In genomic region chr15:75145027-75145841, GRCh38 we compare ENCODE assay signal across 26 cellular contexts. TPM values are rescaled to one million over a fixed set of nuclear protein-coding genes. Genes with fewer than 3 reads are reported as not detected.
DNase-seq lines count a peak whose midpoint lies in the region; ATAC-seq and TF ChIP-seq lines count a peak whose summit lies in the region.
"Had no signal": no experiment of that assay in that cellular context is flagged by ENCODE, and none has a peak within 500 bp of the region (broad histone marks: within the 10 kb centered on the region; RNA-seq: fewer than 3 reads in every experiment).

No MANE protein-coding gene starts in this region.

- in situ Hi-C loops in gastrocnemius medialis (cut with MboI; ENCODE audit: low sequenced_read_pairs in 4 of 4): no loop called here

- no peak overlapping the region for H3K4me3 ChIP-seq in DND-41 (ENCODE audit: low read depth in 1 of 2, low read length in 2 of 2)
- H3K4me3 ChIP-seq in gastrocnemius medialis: no peak overlapping the region
- H3K4me3 ChIP-seq: gastroesophageal sphincter, lower lobe of right lung, MG63, mucosa of descending colon, prostate gland, skin epidermis had no signal

- no peak overlapping the region for H3K4me2 ChIP-seq in DND-41 (ENCODE audit: insufficient read depth, low read length)

- DNase-seq in DND-41: peak; percentile 18
- DNase-seq in HT1080 (ENCODE audit: low read depth): peak; percentile 75
- DNase-seq in RPMI7951 (ENCODE audit: low read depth): peak; percentile 87
- DNase-seq in erythroblast (lab: John Stamatoyannopoulos, UW): peak; percentile 24 to 30
- no peak for DNase-seq in gastrocnemius medialis
- no peak for DNase-seq in putamen (ENCODE audit: low spot score)
- DNase-seq in AG08396 (ENCODE audit: low spot score): no peak
- DNase-seq: activated CD4-positive, alpha-beta T cell treated with anti-CD3 and anti-CD28 coated beads, Interleukin-2, amount 10 ng/mL, durations not matched to agents 24 days and 14 days; activated CD8-positive, alpha-beta memory T cell treated with anti-CD3 and anti-CD28 coated beads, Interleukin-2, amount 10 ng/mL, durations not matched to agents 7 days and 5 days; aorta; caudate nucleus; effector CD8-positive, alpha-beta T cell; lower lobe of right lung; MG63; mucosa of descending colon; NCI-H1694; NCI-H2171 treated with DMSO at 0.1 percent for 48 hours; NCI-H524 treated with DMSO at 0.1 percent for 48 hours; SHP77; stimulated activated CD4-positive, alpha-beta T cell treated with anti-CD3 and anti-CD28 coated beads, Interleukin-1b, Interleukin-23, amount 100 ng/mL, for 48 hours; substantia nigra; T-cell had no signal

- no peak for TF ChIP-seq POLR2A in erythroblast (IDR thresholded peaks at IDR 0.05; ENCODE audit: low read length)
- no peak for TF ChIP-seq POLR2A in gastrocnemius medialis (IDR thresholded peaks at IDR 0.05)

- intact Hi-C loops in gastrocnemius medialis (cut with DNase I; ENCODE audit: low total_unique reads): no loop called here

- H3K36me3 ChIP-seq in DND-41 (ENCODE audit: insufficient read depth, low read length) (no peaks in the 10 kb centered on the region), gastrocnemius medialis (no peaks in the 10 kb centered on the region)
- H3K36me3 ChIP-seq: gastroesophageal sphincter, lower lobe of right lung, MG63, prostate gland had no signal

- no peaks in the 10 kb centered on the region for H4K20me1 ChIP-seq in DND-41 (ENCODE audit: insufficient read depth, low read length)

- H3K9me3 ChIP-seq in DND-41 (ENCODE audit: insufficient read depth, low read length, severe bottlenecking): peaks cover 39% of the 10 kb centered on the region
- peaks cover 0 to 25% (median 14%) of the 10 kb centered on the region in 3 donors for H3K9me3 ChIP-seq in gastrocnemius medialis
- H3K9me3 ChIP-seq: prostate gland had no signal

- H3K4me1 ChIP-seq in DND-41 (ENCODE audit: insufficient read depth, low read length): no peaks in the 10 kb centered on the region
- no peaks in the 10 kb centered on the region for H3K4me1 ChIP-seq in gastrocnemius medialis
- H3K4me1 ChIP-seq: gastroesophageal sphincter, lower lobe of right lung, prostate gland had no signal

- no peaks in the 10 kb centered on the region for H3K79me2 ChIP-seq in DND-41 (ENCODE audit: insufficient read depth, low read length)

- no peak overlapping the region for H2AFZ ChIP-seq in DND-41 (ENCODE audit: low read depth, low read length)

- no peak overlapping the region for H3K9ac ChIP-seq in DND-41 (ENCODE audit: low read depth, low read length)

- H3K27me3 ChIP-seq in DND-41 (ENCODE audit: insufficient read depth, low read length, poor library complexity): no peaks in the 10 kb centered on the region
- no peaks in the 10 kb centered on the region for H3K27me3 ChIP-seq in gastrocnemius medialis
- H3K27me3 ChIP-seq: gastroesophageal sphincter, MG63 had no signal

- no peak for ATAC-seq in DND-41 (ENCODE audit: insufficient read depth, low read depth)
- no peak for ATAC-seq in gastrocnemius medialis
- ATAC-seq in HG02852 (IDR thresholded peaks at IDR 0.05; ENCODE audit: unreplicated experiment): no peak
- ATAC-seq: activated CD8-positive, alpha-beta memory T cell treated with anti-CD3 and anti-CD28 coated beads, Interleukin-2, amount 10 ng/mL, durations not matched to agents 7 days and 5 days; gastroesophageal sphincter; mucosa of descending colon; T-cell had no signal

- TF ChIP-seq CTCF in DND-41 (IDR thresholded peaks at IDR 0.05; ENCODE audit: borderline replicate concordance, extremely low read depth, low read length, poor library complexity, severe bottlenecking): no peak
- TF ChIP-seq CTCF in gastrocnemius medialis (IDR thresholded peaks at IDR 0.05 in 4 of 5, conservative IDR thresholded peaks at IDR 0.05 in 1 of 5): no peak

- no peak overlapping the region for H3K27ac ChIP-seq in DND-41 (ENCODE audit: low read length)
- H3K27ac ChIP-seq in gastrocnemius medialis: no peak overlapping the region
- H3K27ac ChIP-seq: gastroesophageal sphincter, lower lobe of right lung, prostate gland, skin epidermis had no signal

RNA-seq across cellular contexts. Expression of gene C15orf39, which starts 56.4 kb away (rescaled TPM):
- 17.2 and 21.1 TPM in 2 replicates for total RNA-seq in HT1080 (2014; rRNA removed; shearing (Covaris generic))
- polyA plus RNA-seq in HT1080 (2015; cell fraction: cytosol; rRNA removed): 11.6 and 13.5 TPM in 2 replicates
- 9.9 and 11.5 TPM in 2 replicates for polyA plus RNA-seq in HT1080 (2015; cell fraction: nucleus; rRNA removed)
- 8.1 and 10.0 TPM in 2 replicates for total RNA-seq in RPMI7951 (2014; rRNA removed; shearing (Covaris generic))
- 1 to 10 TPM; 1.6 to 3.8 (median 2.6) TPM for total RNA-seq in gastrocnemius medialis

Comparison
In these comparisons a context has a peak if more than half of its experiments do, and no peak if none do; other contexts are left out.
1. DNase-seq: peak in DND-41 (single experiment), HT1080 (single experiment), RPMI7951 (single experiment) and erythroblast (2 of 2); none in gastrocnemius medialis (0 of 2), putamen (single experiment) and AG08396 (single experiment).